In genomic region chr6:111662794-111663231, GRCh38 we compare ENCODE assay signal across 10 cellular contexts. TPM values are rescaled to one million over a fixed set of nuclear protein-coding genes. Genes with fewer than 3 reads are reported as not detected.
DNase-seq lines count a peak whose midpoint lies in the region; ATAC-seq and TF ChIP-seq lines count a peak whose summit lies in the region.
"Had no signal": no experiment of that assay in that cellular context is flagged by ENCODE, and none has a peak within 500 bp of the region (broad histone marks: within the 10 kb centered on the region; RNA-seq: fewer than 3 reads in every experiment).

No MANE protein-coding gene starts in this region.

- H3K4me3 ChIP-seq in muscle layer of colon (ENCODE audit: low read depth in 1 of 2, low read length in 2 of 2): peak overlapping the region in 1 of 2 donors; percentile 12
- no peak overlapping the region for H3K4me3 ChIP-seq in upper lobe of right lung

- H3K9me3 ChIP-seq in muscle layer of colon (ENCODE audit: low read length) (no peaks in the 10 kb centered on the region), upper lobe of right lung (no peaks in the 10 kb centered on the region)

- H3K4me3 Mint-ChIP-seq in activated T-cell treated with anti-CD3 and anti-CD28 coated beads, Interleukin-2, amount 50 U/mL, for 72 hours: no peak overlapping the region
- H3K4me3 Mint-ChIP-seq: dendritic cell treated with granulocyte-macrophage colony-stimulating factor and Interleukin-4, amounts not matched to agents 40 ng/mL and 50 ng/mL, for 4 days had no signal

- H3K9ac ChIP-seq in muscle layer of colon (ENCODE audit: low read length): no peak overlapping the region

- no peak for DNase-seq in activated T-cell treated with anti-CD3 and anti-CD28 coated beads, Interleukin-2, amount 50 U/mL, for 72 hours
- DNase-seq in activated T-cell treated with anti-CD3 and anti-CD28 coated beads, Interleukin-2, amount 50 U/mL, for 1 hour: no peak
- peak; percentile 58 for DNase-seq in cerebellum (ENCODE audit: low spot score)
- DNase-seq in upper lobe of right lung: no peak
- DNase-seq in NCI-H748 (lab: John Stamatoyannopoulos, UW; ENCODE audit: unreplicated experiment): no peak
- DNase-seq in islet precursor cell: no peak
- DNase-seq: T-helper 1 cell had no signal

- H3K27me3 Mint-ChIP-seq in activated T-cell treated with anti-CD3 and anti-CD28 coated beads, Interleukin-2, amount 50 U/mL, for 72 hours (ENCODE audit: low read depth): no peaks in the 10 kb centered on the region

- TF ChIP-seq CTCF in upper lobe of right lung (IDR thresholded peaks at IDR 0.05): no peak

- peaks cover 13 to 26% of the 10 kb centered on the region in 2 donors for H3K36me3 Mint-ChIP-seq in activated T-cell treated with anti-CD3 and anti-CD28 coated beads, Interleukin-2, amount 50 U/mL, for 72 hours (ENCODE audit: insufficient read depth in 2 of 2)

- H3K27me3 ChIP-seq in muscle layer of colon (ENCODE audit: control insufficient read depth in 1 of 2, insufficient read depth in 2 of 2, low read length in 2 of 2): no peaks in the 10 kb centered on the region
- no peaks in the 10 kb centered on the region for H3K27me3 ChIP-seq in upper lobe of right lung

- peaks cover 68% of the 10 kb centered on the region for H3K4me1 ChIP-seq in muscle layer of colon (ENCODE audit: insufficient read depth, low read length)
- H3K4me1 ChIP-seq in upper lobe of right lung: peaks cover 40% of the 10 kb centered on the region

- H3K27ac ChIP-seq in muscle layer of colon (ENCODE audit: low read depth, low read length) (peak overlapping the region; percentile 81), upper lobe of right lung (peak overlapping the region; percentile 72)

- H3K27ac Mint-ChIP-seq in activated T-cell treated with anti-CD3 and anti-CD28 coated beads, Interleukin-2, amount 50 U/mL, for 72 hours: peak overlapping the region; percentile 59
- H3K27ac Mint-ChIP-seq: dendritic cell treated with granulocyte-macrophage colony-stimulating factor and Interleukin-4, amounts not matched to agents 40 ng/mL and 50 ng/mL, for 4 days had no signal

- no peaks in the 10 kb centered on the region for H3K4me1 Mint-ChIP-seq in activated T-cell treated with anti-CD3 and anti-CD28 coated beads, Interleukin-2, amount 50 U/mL, for 72 hours (ENCODE audit: low read depth)

- intact Hi-C loops in upper lobe of right lung (cut with DNase I): no loop called here

- no peaks in the 10 kb centered on the region for H3K9me3 Mint-ChIP-seq in activated T-cell treated with anti-CD3 and anti-CD28 coated beads, Interleukin-2, amount 50 U/mL, for 72 hours
- H3K9me3 Mint-ChIP-seq: dendritic cell treated with granulocyte-macrophage colony-stimulating factor and Interleukin-4, amounts not matched to agents 40 ng/mL and 50 ng/mL, for 4 days had no signal

- peak in 1 of 2 donors; percentile 3 for ATAC-seq in activated T-cell treated with anti-CD3 and anti-CD28 coated beads, Interleukin-2, amount 50 U/mL, for 72 hours (replicated peaks in 1 of 2)
- peak; percentile 77 for ATAC-seq in upper lobe of right lung
- ATAC-seq in GM19324 (IDR thresholded peaks at IDR 0.05; ENCODE audit: low FRiP score, unreplicated experiment): no peak

- H3K36me3 ChIP-seq in muscle layer of colon (ENCODE audit: insufficient read depth, low read length): no peaks in the 10 kb centered on the region
- H3K36me3 ChIP-seq in upper lobe of right lung: peaks cover 8% of the 10 kb centered on the region

RNA-seq across cellular contexts. Expression of gene TRAF3IP2, which starts 57.1 kb away (rescaled TPM):
- total RNA-seq in activated T-cell treated with anti-CD3 and anti-CD28 coated beads, Interleukin-2, amount 50 U/mL, for 72 hours: 10 to 100 TPM; 29.3 to 45.5 TPM
- total RNA-seq in cerebellum (7.7 TPM), upper lobe of right lung (32.1 TPM)
